In genomic region chr17:17780941-17781590, GRCh38 we compare ENCODE assay signal across 9 cellular contexts. TPM values are rescaled to one million over a fixed set of nuclear protein-coding genes. Genes with fewer than 3 reads are reported as not detected.
DNase-seq lines count a peak whose midpoint lies in the region; ATAC-seq, FAIRE-seq and TF ChIP-seq lines count a peak whose summit lies in the region.
"Had no signal": no experiment of that assay in that cellular context is flagged by ENCODE, and none has a peak within 500 bp of the region (broad histone marks: within the 10 kb centered on the region; RNA-seq: fewer than 3 reads in every experiment).

No MANE protein-coding gene starts in this region.

- DNase-seq in A673 (ENCODE audit: low spot score): peak; percentile 91
- peak; percentile 88 for DNase-seq in H54 (ENCODE audit: insufficient read length, low spot score)
- peak; percentile 39 for DNase-seq in kidney epithelial cell (ENCODE audit: low read depth)
- DNase-seq in transverse colon: peak; percentile 16
- DNase-seq in hippocampal formation (lab: John Stamatoyannopoulos, UW): no peak
- no peak for DNase-seq in activated CD8-positive, alpha-beta memory T cell treated with anti-CD3 and anti-CD28 coated beads, Interleukin-2, amount 10 ng/mL, durations not matched to agents 7 days and 5 days

- no peak overlapping the region for H3K27ac Mint-ChIP-seq in activated CD8-positive, alpha-beta memory T cell treated with anti-CD3 and anti-CD28 coated beads, Interleukin-2, amount 10 ng/mL, durations not matched to agents 7 days and 5 days

- POLR2A ChIA-PET in A673 (lab: Charles Lee; ENCODE audit: low non-redundant PET): no interaction called here

- FAIRE-seq in H54 (lab: Jason Lieb, UNC): no peak
- FAIRE-seq: islet of Langerhans had no signal

- CTCF ChIA-PET in A673 (lab: Charles Lee): interaction anchor here (1.2 kb wide), 1 partner anchor 86 kb away, joined by 5 read pairs; no protein-coding TSS in a partner anchor
- CTCF ChIA-PET in activated CD8-positive, alpha-beta memory T cell treated with anti-CD3 and anti-CD28 coated beads, Interleukin-2, amount 10 ng/mL, durations not matched to agents 7 days and 5 days (lab: Charles Lee): interaction anchor here (0.5 to 1.7 kb wide), 5 partner anchors 32 to 479 kb away, joined by 3 to 5 read pairs (median 3); no protein-coding TSS in a partner anchor

- H3K4me3 Mint-ChIP-seq in activated CD8-positive, alpha-beta memory T cell treated with anti-CD3 and anti-CD28 coated beads, Interleukin-2, amount 10 ng/mL, durations not matched to agents 7 days and 5 days: no peak overlapping the region

- in situ Hi-C loops in transverse colon (cut with MboI; ENCODE audit: low pct_ligation_motif_present in 1 of 4, low pct_unique_long_range_greater_than_20kb in 1 of 4, low sequenced_read_pairs in 3 of 4): loop anchor here in 2 of 4 donors (25.0 kb wide), 1 partner anchor 94 kb away; the partner anchor contains the start of gene RAI1 (in 2 of the 2)

- H3K4me3 ChIP-seq in A673 (ENCODE audit: low read depth, low read length, poor library complexity, severe bottlenecking) (peak overlapping the region; percentile 63), kidney epithelial cell (ENCODE audit: low read depth, low read length) (no peak overlapping the region), transverse colon (peak overlapping the region in 2 of 4 donors; percentile 48 to 52)

- no peaks in the 10 kb centered on the region for H3K36me3 ChIP-seq in A673 (ENCODE audit: insufficient read depth, low read length, poor library complexity, severe bottlenecking)
- no peaks in the 10 kb centered on the region for H3K36me3 ChIP-seq in kidney epithelial cell (ENCODE audit: control insufficient read depth, insufficient read depth, low read length)
- H3K36me3 ChIP-seq in transverse colon: no peaks in the 10 kb centered on the region

- peak overlapping the region; percentile 86 for H3K27ac ChIP-seq in A673 (ENCODE audit: low read depth, low read length, poor library complexity, severe bottlenecking)
- peak overlapping the region; percentile 93 for H3K27ac ChIP-seq in angular gyrus (ENCODE audit: low read depth, low read length)
- H3K27ac ChIP-seq in transverse colon: peak overlapping the region; percentile 72 to 93 (median 79)

- peaks cover 5% of the 10 kb centered on the region for H3K4me1 Mint-ChIP-seq in activated CD8-positive, alpha-beta memory T cell treated with anti-CD3 and anti-CD28 coated beads, Interleukin-2, amount 10 ng/mL, durations not matched to agents 7 days and 5 days

- TF ChIP-seq POLR2A in H54 (IDR thresholded peaks at IDR 0.05; ENCODE audit: low read depth, low read length): 0 out of 2 replicates have a peak, but pooled peaks have one; percentile 15
- TF ChIP-seq POLR2A in transverse colon (IDR thresholded peaks at IDR 0.05): no peak

- no peak for TF ChIP-seq EP300 in transverse colon (IDR thresholded peaks at IDR 0.05; ENCODE audit: low read depth)

- intact Hi-C loops in A673 (cut with micrococcal nuclease; ENCODE audit: unreplicated experiment) (no loop called here), transverse colon (cut with DNase I; ENCODE audit: low total_unique reads) (loop anchor here (5.0 kb wide), 1 partner anchor 99 kb away; the partner anchor contains the start of gene RAI1)

- no peaks in the 10 kb centered on the region for H3K27me3 ChIP-seq in A673 (replicated peaks; ENCODE audit: insufficient read depth, low read depth, low read length, poor library complexity)
- no peaks in the 10 kb centered on the region for H3K27me3 ChIP-seq in kidney epithelial cell (ENCODE audit: control insufficient read depth, insufficient read depth, low read length)
- peaks cover 14% of the 10 kb centered on the region for H3K27me3 ChIP-seq in transverse colon

- no TSS peak for BruUV-seq in A673 (replicated peaks; lab: Mats Ljungman, UMichigan)

- H3K36me3 Mint-ChIP-seq in activated CD8-positive, alpha-beta memory T cell treated with anti-CD3 and anti-CD28 coated beads, Interleukin-2, amount 10 ng/mL, durations not matched to agents 7 days and 5 days: no peaks in the 10 kb centered on the region

- peaks cover 30% of the 10 kb centered on the region for H3K27me3 Mint-ChIP-seq in activated CD8-positive, alpha-beta memory T cell treated with anti-CD3 and anti-CD28 coated beads, Interleukin-2, amount 10 ng/mL, durations not matched to agents 7 days and 5 days

- H3K9me3 Mint-ChIP-seq in activated CD8-positive, alpha-beta memory T cell treated with anti-CD3 and anti-CD28 coated beads, Interleukin-2, amount 10 ng/mL, durations not matched to agents 7 days and 5 days (ENCODE audit: low read depth): no peaks in the 10 kb centered on the region

- 55% methylated on average over 10 of the region's 10 CpGs; no CpG with 5 or more reads in 1 of the 2 donors for WGBS in transverse colon (ENCODE audit: low coverage in 1 of 2), 2 donors

- no peak for ATAC-seq in GM18907 (IDR thresholded peaks at IDR 0.05; ENCODE audit: unreplicated experiment)
- no peak for ATAC-seq in activated CD8-positive, alpha-beta memory T cell treated with anti-CD3 and anti-CD28 coated beads, Interleukin-2, amount 10 ng/mL, durations not matched to agents 7 days and 5 days

- H3K4me1 ChIP-seq in A673 (ENCODE audit: insufficient read depth, low read length, poor library complexity, severe bottlenecking): peaks cover 51% of the 10 kb centered on the region
- H3K4me1 ChIP-seq in transverse colon: peaks cover 21 to 71% (median 59%) of the 10 kb centered on the region in 4 donors

- TF ChIP-seq CTCF in A673 (conservative IDR thresholded peaks at IDR 0.05; ENCODE audit: low read depth, low read length) (peak; percentile 44), kidney epithelial cell (IDR thresholded peaks at IDR 0.05; ENCODE audit: insufficient read depth, low read length, poor library complexity, severe bottlenecking) (peak; percentile 61), transverse colon (IDR thresholded peaks at IDR 0.05) (peak in 2 of 5 experiments; percentile 17 to 22)

- H3K9me3 ChIP-seq in A673 (ENCODE audit: low read depth, low read length, poor library complexity, severe bottlenecking) (no peaks in the 10 kb centered on the region), transverse colon (no peaks in the 10 kb centered on the region)

RNA-seq across cellular contexts. Expression of gene SREBF1, which starts 55.7 kb away (rescaled TPM):
- total RNA-seq in A673 (2021) (240 and 328 TPM in 2 replicates), kidney epithelial cell (83.0 and 88.2 TPM in 2 replicates), transverse colon (100 to 1,000 TPM in 3 of 4 donors, 10 to 100 TPM in 1; 45.7 to 206 (median 148) TPM)
- 100 to 1,000 TPM in 1 of 2 experiments, 10 to 100 TPM in 1; 90.6 to 184 TPM for total RNA-seq in activated CD8-positive, alpha-beta memory T cell treated with anti-CD3 and anti-CD28 coated beads, Interleukin-2, amount 10 ng/mL, durations not matched to agents 7 days and 5 days

Comparison
In these comparisons a context has a peak if more than half of its experiments do, and no peak if none do; other contexts are left out.
1. DNase-seq: peak in A673 (single experiment), H54 (single experiment), kidney epithelial cell (single experiment) and transverse colon (single experiment); none in hippocampal formation (0 of 2) and activated CD8-positive, alpha-beta memory T cell treated with anti-CD3 and anti-CD28 coated beads, Interleukin-2, amount 10 ng/mL, durations not matched to agents 7 days and 5 days (single experiment).
2. Peak in every context shown above with its lines, with median percentiles within 50 percentile points of each other: H3K27ac ChIP-seq.